ENCODE assay signal across 8 cellular contexts in genomic region chr2:143936758-143937562, GRCh38.
A peak's percentile ranks its signal among the peaks of the same experiment; 100 is the strongest.
DNase-seq lines count a peak whose midpoint lies in the region; ATAC-seq and TF ChIP-seq lines count a peak whose summit lies in the region.

No MANE protein-coding gene starts in this region.

- peak overlapping the region; percentile 33 to 38 for H3K9ac ChIP-seq in duodenal mucosa (ENCODE audit: low read depth in 1 of 2, low read length in 2 of 2)

- H3K4me3 Mint-ChIP-seq in T-cell: peak overlapping the region in 2 of 3 donors; percentile 21 to 66

- DNase-seq in ACHN (peak; percentile 40), T-cell (no peak), lower lobe of right lung (peak; percentile 47), RPMI8226 (no peak)
- peak; percentile 10 to 27 for DNase-seq in stimulated activated CD8-positive, alpha-beta memory T cell treated with anti-CD3 and anti-CD28 coated beads, Interleukin-15, amount 100 ng/mL, for 48 hours (ENCODE audit: low read depth in 2 of 2)

- H3K36me3 ChIP-seq in duodenal mucosa (ENCODE audit: control insufficient read depth in 1 of 2, insufficient read depth in 2 of 2, low read length in 2 of 2) (no peaks in the 10 kb centered on the region), lower lobe of right lung (no peaks in the 10 kb centered on the region)

- H3K27me3 Mint-ChIP-seq in T-cell: peaks cover 47 to 58% of the 10 kb centered on the region in 2 donors

- ATAC-seq in GM18907 (IDR thresholded peaks at IDR 0.05; ENCODE audit: unreplicated experiment) (peak; percentile 80), HG03097 (IDR thresholded peaks at IDR 0.05; ENCODE audit: low FRiP score, unreplicated experiment) (peak; percentile 58), T-cell (replicated peaks in 1 of 4) (peak in 3 of 4 experiments; percentile 19 to 30 (median 19)), lower lobe of right lung (peak; percentile 77 to 83)

- H3K9me3 Mint-ChIP-seq in T-cell: no peaks in the 10 kb centered on the region

- CTCF ChIA-PET in T-cell (lab: Charles Lee): no interaction called here

- no peak overlapping the region for H3K27ac Mint-ChIP-seq in T-cell

- intact Hi-C loops in lower lobe of right lung (cut with DNase I): no loop called here

- peaks cover 16 to 35% of the 10 kb centered on the region in 2 donors for H3K4me1 ChIP-seq in duodenal mucosa (ENCODE audit: control insufficient read depth in 1 of 2, insufficient read depth in 2 of 2, low read length in 2 of 2)
- peaks cover 14% of the 10 kb centered on the region for H3K4me1 ChIP-seq in lower lobe of right lung

- POLR2A ChIA-PET in T-cell (lab: Charles Lee): interaction anchor here in 1 of 2 donors (0.5 kb wide), 1 partner anchor 1536 kb away, joined by 3 read pairs; no protein-coding TSS in a partner anchor

- in situ Hi-C loops in ACHN (cut with HindIII; ENCODE audit: low pct_ligation_motif_present, low pct_unique_long_range_greater_than_20kb, low sequenced_read_pairs): no loop called here

- peak overlapping the region; percentile 66 to 67 for H3K4me3 ChIP-seq in duodenal mucosa (ENCODE audit: low read depth in 1 of 2, low read length in 2 of 2)
- peak overlapping the region; percentile 57 for H3K4me3 ChIP-seq in lower lobe of right lung

- H3K27ac ChIP-seq in duodenal mucosa (ENCODE audit: low read depth, low read length): peak overlapping the region; percentile 77
- H3K27ac ChIP-seq in lower lobe of right lung: peak overlapping the region; percentile 92

- H3K4me1 Mint-ChIP-seq in T-cell: peaks cover 0 to 18% (median 16%) of the 10 kb centered on the region in 3 donors

- H3K9me3 ChIP-seq in duodenal mucosa (ENCODE audit: control insufficient read depth in 1 of 2, low read length in 2 of 2) (no peaks in the 10 kb centered on the region), lower lobe of right lung (no peaks in the 10 kb centered on the region)

- no peaks in the 10 kb centered on the region for H3K36me3 Mint-ChIP-seq in T-cell

- TF ChIP-seq CTCF in lower lobe of right lung (IDR thresholded peaks at IDR 0.05): no peak

- H3K27me3 ChIP-seq in duodenal mucosa (ENCODE audit: control insufficient read depth in 1 of 2, insufficient read depth in 2 of 2, low read length in 2 of 2) (peaks cover 6 to 7% of the 10 kb centered on the region in 2 donors), lower lobe of right lung (ENCODE audit: low read depth) (peaks cover 22% of the 10 kb centered on the region)

Comparison
In these comparisons a context has a peak if more than half of its experiments do, and no peak if none do; other contexts are left out.
1. DNase-seq: peak in ACHN (single experiment), lower lobe of right lung (single experiment) and stimulated activated CD8-positive, alpha-beta memory T cell treated with anti-CD3 and anti-CD28 coated beads, Interleukin-15, amount 100 ng/mL, for 48 hours (2 of 2); none in T-cell (0 of 34) and RPMI8226 (single experiment).
2. ATAC-seq: peak in every context shown above with its lines; median percentile 80 in GM18907; 80 in lower lobe of right lung; 58 in HG03097; 19 in T-cell.